Comparison of ENCODE assay signal across 8 cellular contexts in the genomic region with DNA sequence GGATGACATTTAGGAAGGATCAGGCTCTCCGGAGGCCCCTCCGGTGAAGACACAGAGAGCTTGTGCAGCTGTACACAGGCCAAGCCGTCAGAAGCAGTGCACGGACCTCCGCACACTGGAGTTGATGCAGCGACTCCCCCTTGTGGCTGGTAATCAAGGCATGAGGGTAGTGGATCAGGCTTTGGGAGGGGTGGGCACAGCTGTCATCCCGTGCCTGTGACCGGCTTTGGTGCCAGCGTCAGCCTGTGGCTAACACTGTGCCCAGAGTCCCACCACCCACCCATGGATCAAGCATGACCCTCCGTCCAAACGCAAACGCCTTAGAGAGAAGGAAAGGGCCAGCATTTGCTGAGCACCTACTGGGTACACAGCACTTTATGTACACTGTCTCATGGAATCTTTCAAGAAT. TPM values are rescaled to one million over a fixed set of nuclear protein-coding genes. Genes with fewer than 3 reads are reported as not detected.
A peak's percentile ranks its signal among the peaks of the same experiment; 100 is the strongest.
DNase-seq lines count a peak whose midpoint lies in the region; ATAC-seq and TF ChIP-seq lines count a peak whose summit lies in the region.

No MANE protein-coding gene starts in this region.

- TF ChIP-seq CTCF in astrocyte of the spinal cord (IDR thresholded peaks at IDR 0.05; ENCODE audit: low read depth, low read length) = peak; percentile 83
- peak; percentile 15 to 70 (median 54) for TF ChIP-seq CTCF in spleen (IDR thresholded peaks at IDR 0.05 in 8 of 11, conservative IDR thresholded peaks at IDR 0.05 in 3 of 11)

- H3K36me3 ChIP-seq in iPS DF 6.9 (ENCODE audit: control insufficient read depth, insufficient read depth, low read length) (no peaks in the 10 kb centered on the region; the same call in 1 of the 2 replicates), spleen (no peaks in the 10 kb centered on the region)

- intact Hi-C loops in spleen (cut with DNase I; ENCODE audit: low total_unique reads) = no loop called here

- in situ Hi-C loops in astrocyte of the spinal cord (cut with HindIII; ENCODE audit: low sequenced_read_pairs) = no loop called here

- ATAC-seq in HG02973 (IDR thresholded peaks at IDR 0.05; ENCODE audit: unreplicated experiment) = no peak

- no peak overlapping the region for H3K4me3 ChIP-seq in astrocyte of the spinal cord (ENCODE audit: low read depth, low read length)
- no peak overlapping the region for H3K4me3 ChIP-seq in iPS DF 6.9 (ENCODE audit: low read length)
- H3K4me3 ChIP-seq in spleen = no peak overlapping the region

- H3K4me1 ChIP-seq in iPS DF 6.9 (ENCODE audit: control insufficient read depth, insufficient read depth, low read length) (no peaks in the 10 kb centered on the region), spleen (peaks cover 0 to 8% (median 3%) of the 10 kb centered on the region in 6 donors)

- TF ChIP-seq POLR2A in spleen (IDR thresholded peaks at IDR 0.05) = no peak

- WGBS in iPS DF 6.9 (ENCODE audit: insufficient coverage, insufficient read length) = no CpG with 5 or more reads among the region's 12 CpGs
- WGBS in spleen, 5 donors = 8 to 29% (median 18%) methylated on average over 4 to 12 of the region's 12 CpGs

- no peak overlapping the region for H3K27ac ChIP-seq in iPS DF 6.9 (ENCODE audit: low read length)
- no peak overlapping the region for H3K27ac ChIP-seq in spleen

- DNase-seq in Daoy (ENCODE audit: low read depth) (peak; percentile 65), HT-29 (ENCODE audit: low spot score) (peak; percentile 59), SHP77 (lab: John Stamatoyannopoulos, UW) (peak; percentile 61 to 69), astrocyte of the spinal cord (ENCODE audit: low read depth, low spot score) (peak; percentile 37), iPS DF 6.9 (ENCODE audit: low read depth, low spot score) (peak; percentile 29), spleen (peak; percentile 79), NCI-H187 (lab: John Stamatoyannopoulos, UW) (no peak)

- H3K27me3 ChIP-seq in iPS DF 6.9 (ENCODE audit: control insufficient read depth, insufficient read depth, low read length) = no peaks in the 10 kb centered on the region
- peaks cover 0 to 72% (median 3%) of the 10 kb centered on the region in 7 donors for H3K27me3 ChIP-seq in spleen (replicated peaks in 1 of 7)

- no peaks in the 10 kb centered on the region for H3K9me3 ChIP-seq in iPS DF 6.9 (ENCODE audit: control insufficient read depth, insufficient read depth, low read length)
- H3K9me3 ChIP-seq in spleen = no peaks in the 10 kb centered on the region

RNA-seq across cellular contexts. Expression of a gene that starts 8.2 kb away (rescaled TPM):
- total RNA-seq in Daoy (2014; rRNA removed; shearing (Covaris generic)) = not detected in 2 replicates
- not detected in 2 replicates for total RNA-seq in HT-29 (2014; rRNA removed; shearing (Covaris generic))
- total RNA-seq in spleen = 1 to 10 TPM in 6 of 7 donors, under 1 TPM in 1; 0.60 to 3.7 (median 1.2) TPM
- 1 to 10 TPM in 1 of 3 donors, under 1 TPM in 2; 0.15 to 2.5 (median 0.52) TPM for polyA plus RNA-seq in spleen

Comparison
In these comparisons a context has a peak if more than half of its experiments do, and no peak if none do; other contexts are left out.
1. DNase-seq: peak in Daoy (single experiment), HT-29 (single experiment), SHP77 (2 of 2), astrocyte of the spinal cord (single experiment), iPS DF 6.9 (single experiment) and spleen (single experiment); none in NCI-H187 (0 of 2).